Comparison of ENCODE assay signal across 1 cellular context in genomic region chr5:107484261-107484660, GRCh38.
TF ChIP-seq lines count a peak whose summit lies in the region.

No MANE protein-coding gene starts in this region.

TF ChIP-seq in GM12878, 131 proteins besides CTCF, POLR2A, EP300 and RAD21 (continued from another document):
- TF ChIP-seq IRF5 (IDR thresholded peaks at IDR 0.05; ENCODE audit: borderline replicate concordance) (no peak), CBX3 (IDR thresholded peaks at IDR 0.05; ENCODE audit: borderline replicate concordance, low read depth) (no peak), CEBPZ (IDR thresholded peaks at IDR 0.05; ENCODE audit: low read depth, low read length) (no peak)
